ENCODE assay signal across 1 cellular context in the genomic region with DNA sequence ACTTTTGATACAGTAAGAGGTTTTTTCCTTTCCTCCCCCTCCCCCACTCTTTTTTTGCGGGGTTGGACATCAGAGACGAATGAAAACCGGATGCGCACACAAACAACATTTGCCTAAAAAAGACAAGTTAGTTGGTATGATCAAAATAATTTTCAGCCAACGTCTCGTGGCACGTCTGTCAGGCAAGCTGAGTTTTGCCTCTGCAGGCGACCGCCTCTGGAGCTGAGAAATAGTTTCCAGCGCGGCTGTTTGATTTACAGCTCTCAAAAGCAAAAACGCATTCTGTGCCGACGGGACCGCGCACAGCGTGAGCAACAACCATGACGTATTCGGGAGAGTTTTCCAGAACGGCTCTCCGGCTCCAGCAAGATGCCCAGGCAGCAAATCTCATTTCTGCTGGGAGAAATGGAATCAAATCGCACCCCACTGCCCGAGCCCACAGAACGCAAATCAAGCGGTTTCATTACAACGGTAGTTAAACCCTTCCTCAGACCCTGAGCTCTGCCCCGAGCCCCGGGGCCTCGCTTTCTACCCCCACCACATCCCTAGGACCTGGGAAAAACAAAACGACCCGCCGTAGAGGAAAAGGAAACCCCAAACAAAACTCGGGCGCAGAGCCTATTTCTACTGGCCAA.
TF ChIP-seq lines count a peak whose summit lies in the region.

No MANE protein-coding gene starts in this region.

TF ChIP-seq in HepG2, 621 proteins besides CTCF, POLR2A, EP300 and RAD21 (continued from another document):
- TF ChIP-seq, protein P1, sequence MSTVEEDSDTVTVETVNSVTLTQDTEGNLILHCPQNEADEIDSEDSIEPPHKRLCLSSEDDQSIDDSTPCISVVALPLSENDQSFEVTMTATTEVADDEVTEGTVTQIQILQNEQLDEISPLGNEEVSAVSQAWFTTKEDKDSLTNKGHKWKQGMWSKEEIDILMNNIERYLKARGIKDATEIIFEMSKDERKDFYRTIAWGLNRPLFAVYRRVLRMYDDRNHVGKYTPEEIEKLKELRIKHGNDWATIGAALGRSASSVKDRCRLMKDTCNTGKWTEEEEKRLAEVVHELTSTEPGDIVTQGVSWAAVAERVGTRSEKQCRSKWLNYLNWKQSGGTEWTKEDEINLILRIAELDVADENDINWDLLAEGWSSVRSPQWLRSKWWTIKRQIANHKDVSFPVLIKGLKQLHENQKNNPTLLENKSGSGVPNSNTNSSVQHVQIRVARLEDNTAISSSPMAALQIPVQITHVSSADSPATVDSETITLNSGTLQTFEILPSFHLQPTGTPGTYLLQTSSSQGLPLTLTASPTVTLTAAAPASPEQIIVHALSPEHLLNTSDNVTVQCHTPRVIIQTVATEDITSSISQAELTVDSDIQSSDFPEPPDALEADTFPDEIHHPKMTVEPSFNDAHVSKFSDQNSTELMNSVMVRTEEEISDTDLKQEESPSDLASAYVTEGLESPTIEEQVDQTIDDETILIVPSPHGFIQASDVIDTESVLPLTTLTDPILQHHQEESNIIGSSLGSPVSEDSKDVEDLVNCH (CRISPR knock-in tag; IDR thresholded peaks at IDR 0.05): 0 out of 2 replicates have a peak, but pooled peaks have one; percentile 3
- 0 out of 2 replicates have a peak, but pooled peaks have one; percentile 13 for TF ChIP-seq ZNF160 (CRISPR knock-in tag; IDR thresholded peaks at IDR 0.05)
- TF ChIP-seq ZNF674 (CRISPR knock-in tag; IDR thresholded peaks at IDR 0.05; ENCODE audit: low read depth): no peak
- TF ChIP-seq RAD51 (IDR thresholded peaks at IDR 0.05; ENCODE audit: borderline replicate concordance): no peak
- TF ChIP-seq ZC3H13 (CRISPR knock-in tag; IDR thresholded peaks at IDR 0.05): 0 out of 2 replicates have a peak, but pooled peaks have one; percentile 31
- no peak for TF ChIP-seq SNAPC2 (CRISPR knock-in tag; IDR thresholded peaks at IDR 0.05)
- TF ChIP-seq ZNF552 (CRISPR knock-in tag; IDR thresholded peaks at IDR 0.05; ENCODE audit: borderline replicate concordance): no peak
- peak; percentile 35; the same call in 1 of the 2 replicates for TF ChIP-seq CREB1 (IDR thresholded peaks at IDR 0.05)
- TF ChIP-seq CREB1 (CRISPR knock-in tag; IDR thresholded peaks at IDR 0.05): no peak
- no peak for TF ChIP-seq ZNF850 (CRISPR knock-in tag; conservative IDR thresholded peaks at IDR 0.05)
- TF ChIP-seq, protein P2, sequence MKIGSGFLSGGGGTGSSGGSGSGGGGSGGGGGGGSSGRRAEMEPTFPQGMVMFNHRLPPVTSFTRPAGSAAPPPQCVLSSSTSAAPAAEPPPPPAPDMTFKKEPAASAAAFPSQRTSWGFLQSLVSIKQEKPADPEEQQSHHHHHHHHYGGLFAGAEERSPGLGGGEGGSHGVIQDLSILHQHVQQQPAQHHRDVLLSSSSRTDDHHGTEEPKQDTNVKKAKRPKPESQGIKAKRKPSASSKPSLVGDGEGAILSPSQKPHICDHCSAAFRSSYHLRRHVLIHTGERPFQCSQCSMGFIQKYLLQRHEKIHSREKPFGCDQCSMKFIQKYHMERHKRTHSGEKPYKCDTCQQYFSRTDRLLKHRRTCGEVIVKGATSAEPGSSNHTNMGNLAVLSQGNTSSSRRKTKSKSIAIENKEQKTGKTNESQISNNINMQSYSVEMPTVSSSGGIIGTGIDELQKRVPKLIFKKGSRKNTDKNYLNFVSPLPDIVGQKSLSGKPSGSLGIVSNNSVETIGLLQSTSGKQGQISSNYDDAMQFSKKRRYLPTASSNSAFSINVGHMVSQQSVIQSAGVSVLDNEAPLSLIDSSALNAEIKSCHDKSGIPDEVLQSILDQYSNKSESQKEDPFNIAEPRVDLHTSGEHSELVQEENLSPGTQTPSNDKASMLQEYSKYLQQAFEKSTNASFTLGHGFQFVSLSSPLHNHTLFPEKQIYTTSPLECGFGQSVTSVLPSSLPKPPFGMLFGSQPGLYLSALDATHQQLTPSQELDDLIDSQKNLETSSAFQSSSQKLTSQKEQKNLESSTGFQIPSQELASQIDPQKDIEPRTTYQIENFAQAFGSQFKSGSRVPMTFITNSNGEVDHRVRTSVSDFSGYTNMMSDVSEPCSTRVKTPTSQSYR (CRISPR knock-in tag; IDR thresholded peaks at IDR 0.05; ENCODE audit: borderline replicate concordance): peak; percentile 17; the same call in 1 of the 2 replicates
- TF ChIP-seq SRSF1 (optimal IDR thresholded peaks at IDR 0.05; ENCODE audit: low read depth, low read length): peak; percentile 18
- no peak for TF ChIP-seq JDP2 (CRISPR knock-in tag; IDR thresholded peaks at IDR 0.05; ENCODE audit: borderline replicate concordance)
- TF ChIP-seq CBX5 (CRISPR knock-in tag; IDR thresholded peaks at IDR 0.05; ENCODE audit: borderline replicate concordance): no peak
- TF ChIP-seq GZF1 (CRISPR knock-in tag; IDR thresholded peaks at IDR 0.05): no peak
- no peak for TF ChIP-seq ARHGAP35 (CRISPR knock-in tag; IDR thresholded peaks at IDR 0.05; ENCODE audit: borderline replicate concordance)
- TF ChIP-seq MED1 (CRISPR knock-in tag; IDR thresholded peaks at IDR 0.05): no peak
- TF ChIP-seq KLF13 (CRISPR knock-in tag; IDR thresholded peaks at IDR 0.05): 0 out of 2 replicates have a peak, but pooled peaks have one; percentile 9
- no peak for TF ChIP-seq HOXA7 (CRISPR knock-in tag; IDR thresholded peaks at IDR 0.05)
- TF ChIP-seq, protein P3, sequence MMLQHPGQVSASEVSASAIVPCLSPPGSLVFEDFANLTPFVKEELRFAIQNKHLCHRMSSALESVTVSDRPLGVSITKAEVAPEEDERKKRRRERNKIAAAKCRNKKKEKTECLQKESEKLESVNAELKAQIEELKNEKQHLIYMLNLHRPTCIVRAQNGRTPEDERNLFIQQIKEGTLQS (CRISPR knock-in tag; IDR thresholded peaks at IDR 0.05): no peak
- TF ChIP-seq RARG (CRISPR knock-in tag; IDR thresholded peaks at IDR 0.05; ENCODE audit: low read depth): no peak
TF ChIP-seq in HepG2: peak in this region for 29.
